Comparison of ENCODE assay signal across 9 cellular contexts in the genomic region with DNA sequence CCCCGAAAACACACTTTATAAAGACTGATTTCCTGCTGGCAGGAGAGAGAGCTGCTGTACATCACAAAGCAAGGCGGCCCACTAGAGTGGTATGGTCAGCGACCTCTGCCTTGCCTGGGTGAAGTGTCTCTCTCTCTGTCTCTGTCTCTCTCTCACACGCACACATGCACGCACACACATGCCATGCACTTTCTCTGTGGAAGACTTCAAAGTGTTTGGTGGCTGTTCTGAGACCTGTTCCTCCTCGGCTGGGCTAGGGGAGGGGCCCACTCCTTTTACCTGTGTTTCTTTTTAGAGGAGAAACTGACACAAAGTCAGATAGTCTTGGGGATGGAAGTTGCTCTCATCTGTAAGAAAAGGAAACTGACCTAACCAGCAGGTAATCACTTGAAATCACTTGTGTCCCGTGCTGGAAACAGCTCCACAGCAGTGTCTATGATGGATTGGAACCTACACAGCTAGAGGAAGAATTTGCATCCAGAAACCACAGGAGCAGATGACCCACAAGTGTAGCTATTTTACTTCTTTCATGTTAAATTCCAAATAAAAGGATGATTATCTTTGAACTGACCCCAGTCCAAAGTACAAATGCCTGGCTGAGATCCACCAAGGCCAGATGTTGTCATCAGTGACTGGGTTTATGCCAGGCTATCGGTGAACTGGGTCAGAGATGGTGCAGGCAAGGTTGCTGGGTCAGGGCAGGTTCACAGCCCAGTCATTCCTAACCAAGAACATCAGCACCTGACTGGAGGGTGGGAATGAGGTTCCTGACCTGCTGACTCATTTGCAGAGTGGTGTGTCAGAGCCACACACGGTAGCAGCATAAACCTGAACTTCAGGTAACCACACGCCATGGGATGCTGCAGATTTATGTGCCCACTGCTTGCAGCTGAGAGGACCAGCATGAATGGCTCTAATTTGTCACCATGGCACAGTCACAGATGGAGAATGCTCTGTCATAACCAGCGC.
DNase-seq lines count a peak whose midpoint lies in the region; ATAC-seq and TF ChIP-seq lines count a peak whose summit lies in the region.
"Had no signal": no experiment of that assay in that cellular context is flagged by ENCODE, and none has a peak within 500 bp of the region (broad histone marks: within the 10 kb centered on the region; RNA-seq: fewer than 3 reads in every experiment).

No MANE protein-coding gene starts in this region.

- peaks cover 24% of the 10 kb centered on the region for H3K9me1 ChIP-seq in IMR-90 (ENCODE audit: insufficient read depth, low read length)

- no peak for TF ChIP-seq RAD21 in IMR-90 (IDR thresholded peaks at IDR 0.05; ENCODE audit: low read length)

- 0 out of 2 replicates have a peak overlapping the region, but pooled peaks have one; percentile 33 for H3K14ac ChIP-seq in IMR-90 (replicated peaks; ENCODE audit: low read depth, low read length)

- H3K36me3 Mint-ChIP-seq in stimulated activated memory B cell treated with anti-CD40 and anti-IgM and Interleukin-4, amounts not matched to agents 10 μg/mL and 1 μg/mL and 100 μg/mL, for 72 hours, result no peaks in the 10 kb centered on the region

- no peak overlapping the region for H4K8ac ChIP-seq in IMR-90 (ENCODE audit: low read depth in 2 of 2, low read length in 2 of 2)

- H2AFZ ChIP-seq in IMR-90 (replicated peaks; ENCODE audit: low read length, poor library complexity), result no peak overlapping the region

- no peak overlapping the region for H2AK9ac ChIP-seq in IMR-90 (replicated peaks; ENCODE audit: low read depth, low read length, poor library complexity)

- dilution Hi-C loops in IMR-90 (cut with HindIII; ENCODE audit: low sequenced_read_pairs, unreplicated experiment), result no loop called here

- H3K27ac ChIP-seq in IMR-90 (ENCODE audit: insufficient read depth, low read length), result no peak overlapping the region
- H3K27ac ChIP-seq: SJCRH30 had no signal

- no TSS peak for BruUV-seq in IMR-90 (replicated peaks; lab: Mats Ljungman, UMichigan)

- no peaks in the 10 kb centered on the region for H3K36me3 ChIP-seq in IMR-90 (ENCODE audit: control insufficient read depth, insufficient read depth, low read length)
- H3K36me3 ChIP-seq: SJCRH30 had no signal

- WGBS in IMR-90 (ENCODE audit: extremely low coverage in 2 of 2, insufficient read length in 1 of 2), 2 experiments, result 88% methylated on average over 1 of the region's 11 CpGs; no CpG with 5 or more reads in 1 of the 2 experiments

- no peak overlapping the region for H3K4me3 Mint-ChIP-seq in stimulated activated memory B cell treated with anti-CD40 and anti-IgM and Interleukin-4, amounts not matched to agents 10 μg/mL and 1 μg/mL and 100 μg/mL, for 72 hours

- H3K23ac ChIP-seq in IMR-90 (ENCODE audit: low read depth, low read length), result no peak overlapping the region

- TF ChIP-seq CTCF in IMR-90 (conservative IDR thresholded peaks at IDR 0.05; ENCODE audit: low read depth, low read length), result no peak
- no peak for TF ChIP-seq CTCF in epithelial cell of esophagus (IDR thresholded peaks at IDR 0.05; ENCODE audit: insufficient read depth, low read depth, low read length, missing control alignments)

- H3K27me3 ChIP-seq in IMR-90 (ENCODE audit: control insufficient read depth, insufficient read depth, low read length), result no peaks in the 10 kb centered on the region

- H4K91ac ChIP-seq in IMR-90 (ENCODE audit: insufficient read depth, low read depth, low read length), result no peak overlapping the region

- intact Hi-C loops in IMR-90 (cut with micrococcal nuclease), result no loop called here

- no peaks in the 10 kb centered on the region for H3K9me3 ChIP-seq in IMR-90 (ENCODE audit: control insufficient read depth, insufficient read depth, low read length)
- H3K9me3 ChIP-seq: SJCRH30 had no signal

- H3K4me1 Mint-ChIP-seq in stimulated activated memory B cell treated with anti-CD40 and anti-IgM and Interleukin-4, amounts not matched to agents 10 μg/mL and 1 μg/mL and 100 μg/mL, for 72 hours, result peaks cover 7% of the 10 kb centered on the region

- H2BK120ac ChIP-seq in IMR-90 (ENCODE audit: low read depth, low read length), result no peak overlapping the region

- H2BK20ac ChIP-seq in IMR-90 (ENCODE audit: low read depth, low read length), result no peak overlapping the region

- no peak overlapping the region for H3K4me3 ChIP-seq in IMR-90 (ENCODE audit: insufficient read depth, low read depth, low read length)
- H3K4me3 ChIP-seq in epithelial cell of esophagus (ENCODE audit: low read length), result no peak overlapping the region
- H3K4me3 ChIP-seq: SJCRH30 had no signal

- H2BK5ac ChIP-seq in IMR-90 (ENCODE audit: low read depth, low read length, poor library complexity, severe bottlenecking), result no peak overlapping the region

- H3K56ac ChIP-seq in IMR-90 (ENCODE audit: extremely low read depth, insufficient read depth, low read length), result no peak overlapping the region

- no peak overlapping the region for H3K18ac ChIP-seq in IMR-90 (ENCODE audit: low read depth, low read length)

- no peak overlapping the region for H3K27ac Mint-ChIP-seq in stimulated activated memory B cell treated with anti-CD40 and anti-IgM and Interleukin-4, amounts not matched to agents 10 μg/mL and 1 μg/mL and 100 μg/mL, for 72 hours

- in situ Hi-C loops in IMR-90 (cut with MboI; ENCODE audit: low sequenced_read_pairs), result no loop called here

- no peak for TF ChIP-seq POLR2A in IMR-90 (IDR thresholded peaks at IDR 0.05; ENCODE audit: low read depth, low read length)

- POLR2A ChIA-PET in IMR-90 (lab: Charles Lee; ENCODE audit: unreplicated experiment), result no interaction called here

- peaks cover 16% of the 10 kb centered on the region for H3K27me3 Mint-ChIP-seq in stimulated activated memory B cell treated with anti-CD40 and anti-IgM and Interleukin-4, amounts not matched to agents 10 μg/mL and 1 μg/mL and 100 μg/mL, for 72 hours

- H3K79me1 ChIP-seq in IMR-90 (ENCODE audit: low read depth in 1 of 2, low read length in 2 of 2), result peaks cover 10 to 42% of the 10 kb centered on the region in 2 experiments

- CTCF ChIA-PET in IMR-90 (lab: Yijun Ruan, JAX), result no interaction called here

- DNase-seq in activated CD4-positive, alpha-beta T cell treated with anti-CD3 and anti-CD28 coated beads for 48 hours, result peak; percentile 30
- DNase-seq in activated CD4-positive, alpha-beta T cell treated with anti-CD3 and anti-CD28 coated beads, Interleukin-2, amount 50 U/mL, for 4 hours, result no peak
- DNase-seq in IMR-90 (peak; percentile 38), epithelial cell of esophagus (ENCODE audit: low read depth) (peak; percentile 90), NOMO-1 treated with dmso at 0.1 percent for 144 hours (lab: John Stamatoyannopoulos, UW; ENCODE audit: unreplicated experiment) (no peak), NCI-H187 treated with DMSO at 0.1 percent for 48 hours (lab: John Stamatoyannopoulos, UW) (no peak)
- DNase-seq: SJCRH30 had no signal

- no peaks in the 10 kb centered on the region for H3K9me3 Mint-ChIP-seq in stimulated activated memory B cell treated with anti-CD40 and anti-IgM and Interleukin-4, amounts not matched to agents 10 μg/mL and 1 μg/mL and 100 μg/mL, for 72 hours

- no peak overlapping the region for H3K9ac ChIP-seq in IMR-90 (ENCODE audit: low read depth, low read length)

- H2AK5ac ChIP-seq in IMR-90 (ENCODE audit: low read depth, low read length), result no peak overlapping the region

- H4K5ac ChIP-seq in IMR-90 (ENCODE audit: low read depth, low read length), result no peak overlapping the region

- H4K20me1 ChIP-seq in IMR-90 (ENCODE audit: insufficient read depth, low read length), result peaks cover 8% of the 10 kb centered on the region; the same call in 1 of the 2 replicates

- H3K4ac ChIP-seq in IMR-90 (ENCODE audit: low read depth, low read length), result no peak overlapping the region; the same call in 1 of the 2 replicates

- ATAC-seq in IMR-90 (ENCODE audit: low read depth), result peak; percentile 32; the same call in 1 of the 2 replicates
- peak; percentile 77 for ATAC-seq in stimulated activated memory B cell treated with anti-CD40 and anti-IgM and Interleukin-4, amounts not matched to agents 10 μg/mL and 1 μg/mL and 100 μg/mL, for 72 hours
- ATAC-seq in HG02571 (IDR thresholded peaks at IDR 0.05; ENCODE audit: unreplicated experiment), result no peak

- peaks cover 14% of the 10 kb centered on the region for H3K4me1 ChIP-seq in IMR-90 (ENCODE audit: control insufficient read depth, insufficient read depth, low read length)
- H3K4me1 ChIP-seq: SJCRH30 had no signal

- H3K4me2 ChIP-seq in IMR-90 (ENCODE audit: low read depth, low read length), result no peak overlapping the region

- no peak overlapping the region for H2BK15ac ChIP-seq in IMR-90 (ENCODE audit: low read depth, low read length)

TF ChIP-seq in IMR-90, 13 proteins besides CTCF, POLR2A, EP300 and RAD21 (continues in another document):
- TF ChIP-seq MAZ (IDR thresholded peaks at IDR 0.05; ENCODE audit: borderline replicate concordance, low read depth, low read length) (no peak), BHLHE40 (IDR thresholded peaks at IDR 0.05; ENCODE audit: low read depth, low read length) (no peak), USF2 (IDR thresholded peaks at IDR 0.05; ENCODE audit: low read depth, low read length) (no peak), CHD1 (IDR thresholded peaks at IDR 0.05; ENCODE audit: low read depth, low read length) (no peak), ELK1 (IDR thresholded peaks at IDR 0.05; ENCODE audit: borderline replicate concordance, low read depth, low read length) (no peak), NFE2L2 (IDR thresholded peaks at IDR 0.05; ENCODE audit: low read depth, low read length) (no peak), RFX5 (IDR thresholded peaks at IDR 0.05; ENCODE audit: low read depth, low read length) (no peak), FOS (IDR thresholded peaks at IDR 0.05; ENCODE audit: low read depth, low read length) (no peak), MXI1 (IDR thresholded peaks at IDR 0.05; ENCODE audit: borderline replicate concordance, low read depth, low read length) (no peak), SMC3 (IDR thresholded peaks at IDR 0.05; ENCODE audit: low read depth, low read length) (no peak)

Comparison
In these comparisons a context has a peak if more than half of its experiments do, and no peak if none do; other contexts are left out.
1. DNase-seq: peak in activated CD4-positive, alpha-beta T cell treated with anti-CD3 and anti-CD28 coated beads for 48 hours (single experiment), IMR-90 (single experiment) and epithelial cell of esophagus (single experiment); none in activated CD4-positive, alpha-beta T cell treated with anti-CD3 and anti-CD28 coated beads, Interleukin-2, amount 50 U/mL, for 4 hours (0 of 2), NOMO-1 treated with dmso at 0.1 percent for 144 hours (single experiment) and NCI-H187 treated with DMSO at 0.1 percent for 48 hours (single experiment).